ENCODE assay signal across 8 cellular contexts in genomic region chr19:44113138-44113783, GRCh38. TPM values are rescaled to one million over a fixed set of nuclear protein-coding genes. Genes with fewer than 3 reads are reported as not detected.
DNase-seq lines count a peak whose midpoint lies in the region; ATAC-seq and TF ChIP-seq lines count a peak whose summit lies in the region.

Gene ZNF225, plus strand, starts transcription at chr19:44113399. Its CDS starts 2,429 bp downstream, at chr19:44115828.

- peaks cover 27% of the 10 kb centered on the region for H3K36me3 Mint-ChIP-seq in activated T-helper 1 cell treated with anti-CD3 and anti-CD28 coated beads, Interleukin-12 subunit alpha, Interleukin-12 subunit beta, Interleukin-2, Interleukin-4 antibody, amounts not matched to agents 30 ng/mL and 10 ng/mL and 1 ng/mL, durations not matched to agents 14 hours and 24 hours and 36 hours (ENCODE audit: low read depth)
- H3K36me3 Mint-ChIP-seq in naive B cell = peaks cover 2 to 9% of the 10 kb centered on the region in 2 donors
- peaks cover 31% of the 10 kb centered on the region for H3K36me3 Mint-ChIP-seq in stimulated activated effector memory CD8-positive, alpha-beta T cell treated with anti-CD3 and anti-CD28 coated beads, Interleukin-12 subunit alpha, Interleukin-12 subunit beta, amount 100 ng/mL, for 72 hours

- no peaks in the 10 kb centered on the region for H4K20me1 ChIP-seq in fibroblast of lung (ENCODE audit: control insufficient read depth, extremely low read depth, insufficient read depth, low read length)

- peaks cover 3% of the 10 kb centered on the region for H3K79me2 ChIP-seq in fibroblast of lung (ENCODE audit: control insufficient read depth, insufficient read depth, low read length)

- H3K4me1 Mint-ChIP-seq in activated T-helper 1 cell treated with anti-CD3 and anti-CD28 coated beads, Interleukin-12 subunit alpha, Interleukin-12 subunit beta, Interleukin-2, Interleukin-4 antibody, amounts not matched to agents 30 ng/mL and 10 ng/mL and 1 ng/mL, durations not matched to agents 14 hours and 24 hours and 36 hours (ENCODE audit: low read depth) = peaks cover 30% of the 10 kb centered on the region
- H3K4me1 Mint-ChIP-seq in naive B cell = peaks cover 14 to 34% (median 27%) of the 10 kb centered on the region in 3 donors
- H3K4me1 Mint-ChIP-seq in stimulated activated effector memory CD8-positive, alpha-beta T cell treated with anti-CD3 and anti-CD28 coated beads, Interleukin-12 subunit alpha, Interleukin-12 subunit beta, amount 100 ng/mL, for 72 hours = peaks cover 12% of the 10 kb centered on the region

- TF ChIP-seq POLR2A in Peyer's patch (IDR thresholded peaks at IDR 0.05) = peak in 1 of 2 donors; percentile 21

- H3K4me1 ChIP-seq in Peyer's patch (peaks cover 0 to 19% (median 0%) of the 10 kb centered on the region in 4 donors), fibroblast of lung (ENCODE audit: control insufficient read depth, extremely low read depth, insufficient read depth, low read length) (no peaks in the 10 kb centered on the region)

- H3K27ac ChIP-seq in Peyer's patch = peak within 1 kb of the TSS; percentile 3 to 72 (median 61)
- H3K27ac ChIP-seq in fibroblast of lung (ENCODE audit: insufficient read depth, low read length) = peak within 1 kb of the TSS; percentile 92

- ATAC-seq in GM21723 (IDR thresholded peaks at IDR 0.05; ENCODE audit: unreplicated experiment) (peak; percentile 90), naive B cell (ENCODE audit: low read depth in 2 of 2) (peak; percentile 96 to 97)
- peak; percentile 94 for ATAC-seq in stimulated activated effector memory CD8-positive, alpha-beta T cell treated with anti-CD3 and anti-CD28 coated beads, Interleukin-12 subunit alpha, Interleukin-12 subunit beta, amount 100 ng/mL, for 72 hours

- intact Hi-C loops in activated T-helper 1 cell treated with anti-CD3 and anti-CD28 coated beads, Interleukin-12 subunit alpha, Interleukin-12 subunit beta, Interleukin-2, Interleukin-4 antibody, amounts not matched to agents 30 ng/mL and 10 ng/mL and 1 ng/mL, durations not matched to agents 14 hours and 24 hours and 36 hours (cut with micrococcal nuclease) = loop anchor here (1.0 to 5.0 kb wide), 11 partner anchors 19 to 387 kb away; partner anchors contain the start of genes ZNF155, ZNF180, ZNF224 and ZNF226

- H2AFZ ChIP-seq in fibroblast of lung (ENCODE audit: low read length) = peak within 1 kb of the TSS; percentile 97

- DNase-seq in DMS79 (lab: John Stamatoyannopoulos, UW) (peak; percentile 95), KG1 (lab: John Stamatoyannopoulos, UW) (peak; percentile 94), Peyer's patch (peak; percentile 91 to 98 (median 93)), fibroblast of lung (ENCODE audit: low read depth in 2 of 2) (peak; percentile 99), naive B cell (peak; percentile 84)
- peak; percentile 81 for DNase-seq in activated T-helper 1 cell treated with anti-CD3 and anti-CD28 coated beads, Interleukin-12 subunit alpha, Interleukin-12 subunit beta, Interleukin-2, Interleukin-4 antibody, amounts not matched to agents 30 ng/mL and 10 ng/mL and 1 ng/mL, durations not matched to agents 14 hours and 24 hours and 36 hours (ENCODE audit: low spot score)
- peak; percentile 60 to 90 for DNase-seq in stimulated activated effector memory CD8-positive, alpha-beta T cell treated with anti-CD3 and anti-CD28 coated beads, Interleukin-12 subunit alpha, Interleukin-12 subunit beta, amount 100 ng/mL, for 72 hours (ENCODE audit: low spot score in 2 of 2)

- H3K9me3 ChIP-seq in Peyer's patch = peaks cover 0 to 13% (median 3%) of the 10 kb centered on the region in 4 donors
- no peaks in the 10 kb centered on the region for H3K9me3 ChIP-seq in fibroblast of lung (ENCODE audit: control insufficient read depth, insufficient read depth, low read depth, low read length)

- H3K27me3 ChIP-seq in Peyer's patch (no peaks in the 10 kb centered on the region), fibroblast of lung (ENCODE audit: control insufficient read depth, insufficient read depth, low read length) (no peaks in the 10 kb centered on the region)

- H3K36me3 ChIP-seq in Peyer's patch (peaks cover 0 to 21% (median 0%) of the 10 kb centered on the region in 3 donors), fibroblast of lung (ENCODE audit: control insufficient read depth, insufficient read depth, low read length) (peaks cover 3% of the 10 kb centered on the region)

- peak within 1 kb of the TSS; percentile 44 to 77 (median 63) for H3K4me3 ChIP-seq in Peyer's patch
- H3K4me3 ChIP-seq in fibroblast of lung (replicated peaks in 1 of 4; ENCODE audit: control extremely low read depth in 1 of 4, insufficient read depth in 1 of 4, low read depth in 3 of 4, low read length in 4 of 4) = peak within 1 kb of the TSS; percentile 77 to 99 (median 98)

- peaks cover 29% of the 10 kb centered on the region for H3K9me3 Mint-ChIP-seq in activated T-helper 1 cell treated with anti-CD3 and anti-CD28 coated beads, Interleukin-12 subunit alpha, Interleukin-12 subunit beta, Interleukin-2, Interleukin-4 antibody, amounts not matched to agents 30 ng/mL and 10 ng/mL and 1 ng/mL, durations not matched to agents 14 hours and 24 hours and 36 hours
- H3K9me3 Mint-ChIP-seq in naive B cell = peaks cover 7 to 33% (median 28%) of the 10 kb centered on the region in 7 donors
- H3K9me3 Mint-ChIP-seq in stimulated activated effector memory CD8-positive, alpha-beta T cell treated with anti-CD3 and anti-CD28 coated beads, Interleukin-12 subunit alpha, Interleukin-12 subunit beta, amount 100 ng/mL, for 72 hours = peaks cover 13% of the 10 kb centered on the region

- peak within 1 kb of the TSS; percentile 100 for H3K4me3 Mint-ChIP-seq in activated T-helper 1 cell treated with anti-CD3 and anti-CD28 coated beads, Interleukin-12 subunit alpha, Interleukin-12 subunit beta, Interleukin-2, Interleukin-4 antibody, amounts not matched to agents 30 ng/mL and 10 ng/mL and 1 ng/mL, durations not matched to agents 14 hours and 24 hours and 36 hours
- H3K4me3 Mint-ChIP-seq in naive B cell = peak within 1 kb of the TSS; percentile 98 to 100 (median 99)
- peak within 1 kb of the TSS; percentile 94 for H3K4me3 Mint-ChIP-seq in stimulated activated effector memory CD8-positive, alpha-beta T cell treated with anti-CD3 and anti-CD28 coated beads, Interleukin-12 subunit alpha, Interleukin-12 subunit beta, amount 100 ng/mL, for 72 hours

- no peaks in the 10 kb centered on the region for H3K27me3 Mint-ChIP-seq in activated T-helper 1 cell treated with anti-CD3 and anti-CD28 coated beads, Interleukin-12 subunit alpha, Interleukin-12 subunit beta, Interleukin-2, Interleukin-4 antibody, amounts not matched to agents 30 ng/mL and 10 ng/mL and 1 ng/mL, durations not matched to agents 14 hours and 24 hours and 36 hours (ENCODE audit: insufficient read depth)
- H3K27me3 Mint-ChIP-seq in naive B cell = no peaks in the 10 kb centered on the region

- peak within 1 kb of the TSS; percentile 90 for H3K4me2 ChIP-seq in fibroblast of lung (ENCODE audit: extremely low read depth, insufficient read depth, low read length)

- TF ChIP-seq CTCF in Peyer's patch (IDR thresholded peaks at IDR 0.05) = peak in 2 of 6 experiments; percentile 19 to 25
- no peak for TF ChIP-seq CTCF in fibroblast of lung (conservative IDR thresholded peaks at IDR 0.05 in 1 of 2, IDR thresholded peaks at IDR 0.05 in 1 of 2; ENCODE audit: low read depth in 1 of 2, low read length in 2 of 2)

- peak within 1 kb of the TSS; percentile 88 for H3K27ac Mint-ChIP-seq in activated T-helper 1 cell treated with anti-CD3 and anti-CD28 coated beads, Interleukin-12 subunit alpha, Interleukin-12 subunit beta, Interleukin-2, Interleukin-4 antibody, amounts not matched to agents 30 ng/mL and 10 ng/mL and 1 ng/mL, durations not matched to agents 14 hours and 24 hours and 36 hours
- peak within 1 kb of the TSS; percentile 74 to 97 (median 94) for H3K27ac Mint-ChIP-seq in naive B cell
- peak within 1 kb of the TSS; percentile 93 for H3K27ac Mint-ChIP-seq in stimulated activated effector memory CD8-positive, alpha-beta T cell treated with anti-CD3 and anti-CD28 coated beads, Interleukin-12 subunit alpha, Interleukin-12 subunit beta, amount 100 ng/mL, for 72 hours

- H3K9ac ChIP-seq in fibroblast of lung (ENCODE audit: insufficient read depth, low read length) = peak within 1 kb of the TSS; percentile 83

RNA-seq across cellular contexts. Expression of gene ZNF225, which starts in this region (rescaled TPM):
- total RNA-seq in Peyer's patch (10 to 100 TPM in 1 of 4 donors, 1 to 10 TPM in 3; 3.3 to 14.0 (median 5.1) TPM), fibroblast of lung (8.2 and 10.2 TPM in 2 replicates)
- total RNA-seq in activated T-helper 1 cell treated with anti-CD3 and anti-CD28 coated beads, Interleukin-12 subunit alpha, Interleukin-12 subunit beta, Interleukin-2, Interleukin-4 antibody, amounts not matched to agents 30 ng/mL and 10 ng/mL and 1 ng/mL, durations not matched to agents 14 hours and 24 hours and 36 hours = 3.8 and 5.0 TPM in 2 replicates
- polyA plus RNA-seq in fibroblast of lung (2.2 and 3.1 TPM in 2 replicates), naive B cell (ENCODE audit: low read depth in 6 of 6) (1 to 10 TPM; 2.2 to 6.4 (median 3.3) TPM)
- 2.5 and 3.8 TPM in 2 replicates for polyA plus RNA-seq in fibroblast of lung (2012)
- 0.22 TPM in 1 of 2 replicates, not detected in the other for polyA minus RNA-seq in fibroblast of lung (ENCODE audit: low replicate concordance)

Comparison
In these comparisons a context has a peak if more than half of its experiments do, and no peak if none do; other contexts are left out.
1. Peak in every context shown above with its lines: DNase-seq, ATAC-seq, H3K4me3 ChIP-seq and H3K27ac ChIP-seq.